In the genomic region with DNA sequence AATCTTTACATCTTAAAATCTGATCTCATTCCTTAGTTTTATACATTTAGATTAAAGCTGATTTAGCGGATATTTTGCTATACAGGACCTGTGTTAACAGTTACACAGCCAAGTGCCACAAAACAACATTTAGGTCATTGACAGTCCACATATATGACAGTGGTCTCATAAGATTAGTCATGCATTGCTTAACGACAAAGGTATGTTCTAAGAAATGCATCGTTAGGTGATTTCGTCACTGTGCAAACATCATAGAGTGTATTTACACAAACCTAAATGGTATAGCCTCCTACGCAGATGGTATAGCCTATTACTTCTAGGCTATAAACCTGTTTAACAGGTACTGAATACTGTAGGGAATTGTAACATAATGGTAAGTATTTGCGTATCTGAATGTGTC, we compare ENCODE assay signal across 1 cellular context.
TF ChIP-seq lines count a peak whose summit lies in the region.

No MANE protein-coding gene starts in this region.

TF ChIP-seq in K562, 482 proteins besides CTCF, POLR2A, EP300 and RAD21 (continued from another document):
- TF ChIP-seq, protein P1, sequence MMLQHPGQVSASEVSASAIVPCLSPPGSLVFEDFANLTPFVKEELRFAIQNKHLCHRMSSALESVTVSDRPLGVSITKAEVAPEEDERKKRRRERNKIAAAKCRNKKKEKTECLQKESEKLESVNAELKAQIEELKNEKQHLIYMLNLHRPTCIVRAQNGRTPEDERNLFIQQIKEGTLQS (IDR thresholded peaks at IDR 0.05), result peak; percentile 23; the same call in 1 of the 2 replicates
- TF ChIP-seq, protein P1 (CRISPR knock-in tag; conservative IDR thresholded peaks at IDR 0.05), result no peak
- no peak for TF ChIP-seq ELF2 (CRISPR knock-in tag; IDR thresholded peaks at IDR 0.05)
TF ChIP-seq in K562: peak in this region for 1.
